In genomic region chr3:142723968-142724681, GRCh38 we compare ENCODE assay signal across 8 cellular contexts. TPM values are rescaled to one million over a fixed set of nuclear protein-coding genes. Genes with fewer than 3 reads are reported as not detected.
DNase-seq lines count a peak whose midpoint lies in the region; ATAC-seq and TF ChIP-seq lines count a peak whose summit lies in the region.

TSS of gene TRPC1 (plus strand) at chr3:142724034. CDS start at chr3:142724560, 526 bp downstream.

- H3K36me3 ChIP-seq in stomach smooth muscle (ENCODE audit: control insufficient read depth in 2 of 2, insufficient read depth in 2 of 2, low read length in 2 of 2): peaks cover 0 to 3% of the 10 kb centered on the region in 2 donors

- no peak for TF ChIP-seq CTCF in foreskin keratinocyte (conservative IDR thresholded peaks at IDR 0.05)
- TF ChIP-seq CTCF in neural crest cell (conservative IDR thresholded peaks at IDR 0.05): no peak

- peak; percentile 93 for ATAC-seq in GM21529 (IDR thresholded peaks at IDR 0.05; ENCODE audit: unreplicated experiment)
- ATAC-seq in foreskin keratinocyte: peak; percentile 91

- H3K4me1 Mint-ChIP-seq in neural crest cell: peaks cover 18% of the 10 kb centered on the region

- no peaks in the 10 kb centered on the region for H3K9me3 ChIP-seq in stomach smooth muscle (ENCODE audit: control insufficient read depth in 2 of 2, low read length in 2 of 2)

- peak within 1 kb of the TSS; percentile 78 to 88 for H3K9ac ChIP-seq in stomach smooth muscle (ENCODE audit: low read length in 2 of 2)

- peak within 1 kb of the TSS; percentile 93 for H3K4me3 Mint-ChIP-seq in neural crest cell

- H3K9me3 Mint-ChIP-seq in neural crest cell: peaks cover 7% of the 10 kb centered on the region

- H3K27me3 ChIP-seq in foreskin keratinocyte: no peaks in the 10 kb centered on the region
- no peaks in the 10 kb centered on the region for H3K27me3 ChIP-seq in stomach smooth muscle (ENCODE audit: control insufficient read depth in 1 of 2, insufficient read depth in 2 of 2, low read length in 2 of 2)

- H3K36me3 Mint-ChIP-seq in neural crest cell (ENCODE audit: low read depth): peaks cover 6% of the 10 kb centered on the region

- peaks cover 5% of the 10 kb centered on the region for H3K4me1 ChIP-seq in foreskin keratinocyte
- H3K4me1 ChIP-seq in stomach smooth muscle (ENCODE audit: control insufficient read depth, insufficient read depth, low read length): peaks cover 6% of the 10 kb centered on the region

- H3K27me3 Mint-ChIP-seq in neural crest cell (ENCODE audit: low read depth): no peaks in the 10 kb centered on the region

- H3K27ac Mint-ChIP-seq in neural crest cell (ENCODE audit: unreplicated experiment): peak within 1 kb of the TSS; percentile 99

- H3K27ac ChIP-seq in foreskin keratinocyte (peak within 1 kb of the TSS; percentile 20), stomach smooth muscle (ENCODE audit: low read length) (peak within 1 kb of the TSS; percentile 56)

- H3K4me3 ChIP-seq in stomach smooth muscle (ENCODE audit: low read length in 2 of 2): peak within 1 kb of the TSS; percentile 90 to 91

- DNase-seq in DMS53 treated with DMSO at 0.1 percent for 48 hours (lab: John Stamatoyannopoulos, UW; ENCODE audit: unreplicated experiment) (peak; percentile 65), HuH-7.5 (ENCODE audit: low spot score) (peak; percentile 83), RPMI8226 (peak; percentile 82), foreskin keratinocyte (peak; percentile 47 to 69), neural crest cell (ENCODE audit: low read depth, low spot score) (peak; percentile 72)
- DNase-seq in activated effector memory CD4-positive, alpha-beta T cell treated with Interleukin-2 at 50 U/mL for 16 hours: peak; percentile 76

RNA-seq across cellular contexts. Expression of gene TRPC1, which starts in this region (rescaled TPM):
- 3.9 and 6.2 TPM in 2 replicates for total RNA-seq in foreskin keratinocyte
- polyA plus RNA-seq in foreskin keratinocyte: 0.76 and 1.4 TPM in 2 replicates
- 13.3 and 14.8 TPM in 2 replicates for total RNA-seq in neural crest cell

Comparison
In these comparisons a context has a peak if more than half of its experiments do, and no peak if none do; other contexts are left out.
1. Peak in every context shown above with its lines: DNase-seq, ATAC-seq, H3K4me3 ChIP-seq and H3K27ac ChIP-seq.